In the genomic region with DNA sequence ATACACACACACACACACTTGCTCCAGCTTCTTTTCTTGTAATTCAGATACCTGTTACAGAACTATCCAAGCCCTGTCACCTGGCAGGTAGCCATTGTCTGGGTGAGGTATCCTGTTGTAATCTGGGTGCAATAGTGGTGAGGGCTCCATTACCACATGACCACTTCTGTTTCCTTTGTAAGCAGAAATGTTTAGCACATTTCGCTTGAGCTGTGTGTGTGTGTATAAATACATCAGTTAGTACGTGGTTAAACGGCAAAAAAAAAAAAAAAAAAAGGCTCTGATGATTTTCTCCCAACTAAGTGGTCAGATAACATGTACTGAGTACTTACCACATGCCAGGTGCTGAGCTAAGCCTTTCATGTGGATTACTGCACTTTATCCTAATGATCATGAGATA, we compare ENCODE assay signal across 10 cellular contexts.
DNase-seq lines count a peak whose midpoint lies in the region; ATAC-seq, FAIRE-seq and TF ChIP-seq lines count a peak whose summit lies in the region.
"Had no signal": no experiment of that assay in that cellular context is flagged by ENCODE, and none has a peak within 500 bp of the region (broad histone marks: within the 10 kb centered on the region; RNA-seq: fewer than 3 reads in every experiment).

No MANE protein-coding gene starts in this region.

- H3K4me3 ChIP-seq in OCI-LY1 (ENCODE audit: low read depth, low read length, poor library complexity, severe bottlenecking) (no peak overlapping the region), GM12878 (no peak overlapping the region), stomach (no peak overlapping the region)
- H3K4me3 ChIP-seq: heart left ventricle had no signal

- TF ChIP-seq RAD21 in GM12878 (IDR thresholded peaks at IDR 0.05; ENCODE audit: insufficient read depth, low read depth, low read length), result no peak

- no peaks in the 10 kb centered on the region for H3K9me3 ChIP-seq in OCI-LY1 (ENCODE audit: low read length)
- no peaks in the 10 kb centered on the region for H3K9me3 ChIP-seq in GM12878 (replicated peaks; ENCODE audit: control insufficient read depth, insufficient read depth, low read length)
- peaks cover 0 to 9% (median 3%) of the 10 kb centered on the region in 4 donors for H3K9me3 ChIP-seq in stomach
- H3K9me3 ChIP-seq: heart left ventricle had no signal

- no peaks in the 10 kb centered on the region for H3K9me2 ChIP-seq in OCI-LY1 (ENCODE audit: low read depth, low read length)

- TF ChIP-seq CTCF in OCI-LY1 (IDR thresholded peaks at IDR 0.05; ENCODE audit: low read length) (no peak), GM12878 (IDR thresholded peaks at IDR 0.05 in 2 of 3, conservative IDR thresholded peaks at IDR 0.05 in 1 of 3; ENCODE audit: control insufficient read depth in 2 of 3, extremely low read depth in 1 of 3, insufficient read depth in 1 of 3, low read depth in 3 of 3, low read length in 3 of 3) (no peak), stomach (IDR thresholded peaks at IDR 0.05) (no peak)

- WGBS in GM12878 (ENCODE audit: insufficient coverage, insufficient replicate concordance, low lambda C conversion rate, missing lambda C conversion rate), result 6% methylated on average over 3 of the region's 3 CpGs
- WGBS in stomach, 5 donors, result 12 to 31% (median 18%) methylated on average over 3 of the region's 3 CpGs

- POLR2A ChIA-PET in GM12878 (lab: Charles Lee), result no interaction called here

- H3K36me3 ChIP-seq in OCI-LY1 (ENCODE audit: insufficient read depth, low read length), result no peaks in the 10 kb centered on the region
- H3K36me3 ChIP-seq in GM12878 (ENCODE audit: control insufficient read depth in 2 of 2, insufficient read depth in 2 of 2, low read length in 1 of 2), result no peaks in the 10 kb centered on the region
- no peaks in the 10 kb centered on the region for H3K36me3 ChIP-seq in stomach
- H3K36me3 ChIP-seq: heart left ventricle had no signal

- H2AFZ ChIP-seq in OCI-LY1 (ENCODE audit: low read length), result no peak overlapping the region
- H2AFZ ChIP-seq in GM12878 (ENCODE audit: control insufficient read depth, low read depth, low read length), result no peak overlapping the region

- H3K79me2 ChIP-seq in OCI-LY1 (ENCODE audit: insufficient read depth, low read length) (no peaks in the 10 kb centered on the region), GM12878 (ENCODE audit: control insufficient read depth, insufficient read depth, low read length) (no peaks in the 10 kb centered on the region)

- H3K9ac ChIP-seq in OCI-LY1 (ENCODE audit: low read length) (peak overlapping the region; percentile 4; the same call in 1 of the 2 replicates), GM12878 (ENCODE audit: control insufficient read depth, insufficient read depth, low read length) (no peak overlapping the region)

- DNase-seq in left cardiac atrium (no peak), Right ventricle myocardium superior (no peak), GM12878 (ENCODE audit: low read depth, low spot score) (no peak), stomach (peak; percentile 30), islet precursor cell (no peak), SK-N-DZ (ENCODE audit: low spot score) (no peak), SW 1271 (lab: John Stamatoyannopoulos, UW) (no peak)

- peak in 1 of 2 experiments; percentile 44; a peak in 1 of 4 replicates for TF ChIP-seq EP300 in GM12878 (IDR thresholded peaks at IDR 0.05; ENCODE audit: borderline replicate concordance in 1 of 2, control insufficient read depth in 1 of 2, low read depth in 2 of 2, low read length in 2 of 2)
- TF ChIP-seq EP300 in stomach (IDR thresholded peaks at IDR 0.05), result no peak

- BruUV-seq in GM12878 (replicated peaks; lab: Mats Ljungman, UMichigan), result no TSS peak

- H3K27ac ChIP-seq in OCI-LY1 (ENCODE audit: low read depth, low read length, poor library complexity, severe bottlenecking) (peak overlapping the region; percentile 81), GM12878 (ENCODE audit: control insufficient read depth, insufficient read depth) (no peak overlapping the region), stomach (peak overlapping the region in 1 of 5 donors; percentile 56)

- peak overlapping the region; percentile 47 for H3K4me2 ChIP-seq in OCI-LY1 (ENCODE audit: low read length)
- no peak overlapping the region for H3K4me2 ChIP-seq in GM12878 (ENCODE audit: control insufficient read depth, insufficient read depth)

- ATAC-seq in left cardiac atrium (peak; percentile 27 to 67), Right ventricle myocardium superior (ENCODE audit: poor library complexity) (no peak), GM12878 (peak; percentile 29; the same call in 2 of the 3 replicates)
- ATAC-seq: Panc1 had no signal

- no peak for FAIRE-seq in GM12878 (lab: Jason Lieb, UNC)

- in situ Hi-C loops in GM12878 (cut with MboI), result no loop called here

- RAD21 ChIA-PET in GM12878 (lab: Charles Lee; ENCODE audit: unreplicated experiment), result interaction anchor here (0.7 to 1.9 kb wide), 5 partner anchors 47 to 437 kb away, joined by 3 to 8 read pairs (median 4); no protein-coding TSS in a partner anchor

- SMC1A ChIA-PET in GM12878 (lab: Charles Lee; ENCODE audit: uncharacterized antibody, unreplicated experiment), result interaction anchor here (0.9 to 1.4 kb wide), 2 partner anchors 9 to 92 kb away, joined by 3 read pairs; no protein-coding TSS in a partner anchor

- H3K4me1 ChIP-seq in OCI-LY1 (ENCODE audit: insufficient read depth, low read length, severe bottlenecking) (peaks cover 76% of the 10 kb centered on the region), GM12878 (ENCODE audit: control insufficient read depth, insufficient read depth, low read length) (no peaks in the 10 kb centered on the region), stomach (peaks cover 0 to 5% (median 2%) of the 10 kb centered on the region in 4 donors)

- H4K20me1 ChIP-seq in OCI-LY1 (ENCODE audit: insufficient read depth, low read length) (no peaks in the 10 kb centered on the region), GM12878 (ENCODE audit: control insufficient read depth, insufficient read depth) (no peaks in the 10 kb centered on the region)

- no peak for TF ChIP-seq POLR2A in GM12878 (IDR thresholded peaks at IDR 0.05; ENCODE audit: low read depth, low read length)
- TF ChIP-seq POLR2A in stomach (IDR thresholded peaks at IDR 0.05), result no peak

- no peaks in the 10 kb centered on the region for H3F3A ChIP-seq in OCI-LY1 (ENCODE audit: insufficient read depth, low read length)

- no peaks in the 10 kb centered on the region for H3K27me3 ChIP-seq in OCI-LY1 (ENCODE audit: insufficient read depth, low read length)
- H3K27me3 ChIP-seq in GM12878 (replicated peaks in 1 of 2; ENCODE audit: control insufficient read depth in 2 of 2, insufficient read depth in 2 of 2, low read length in 1 of 2), result no peaks in the 10 kb centered on the region
- no peaks in the 10 kb centered on the region for H3K27me3 ChIP-seq in stomach
- H3K27me3 ChIP-seq: heart left ventricle had no signal

- CTCF ChIA-PET in GM12878 (lab: Yijun Ruan, JAX), result interaction anchor here (1.2 kb wide), 1 partner anchor 77 kb away, joined by 3 read pairs; no protein-coding TSS in a partner anchor

- intact Hi-C loops in left cardiac atrium (cut with DNase I), result no loop called here
- intact Hi-C loops in Right ventricle myocardium superior (cut with DNase I), result no loop called here
- intact Hi-C loops in GM12878 (cut with micrococcal nuclease; ENCODE audit: unreplicated experiment), result no loop called here
- intact Hi-C loops in stomach (cut with DNase I; ENCODE audit: low total_unique reads), result no loop called here

TF ChIP-seq in GM12878, 131 proteins besides CTCF, POLR2A, EP300 and RAD21:
- TF ChIP-seq, protein P1, sequence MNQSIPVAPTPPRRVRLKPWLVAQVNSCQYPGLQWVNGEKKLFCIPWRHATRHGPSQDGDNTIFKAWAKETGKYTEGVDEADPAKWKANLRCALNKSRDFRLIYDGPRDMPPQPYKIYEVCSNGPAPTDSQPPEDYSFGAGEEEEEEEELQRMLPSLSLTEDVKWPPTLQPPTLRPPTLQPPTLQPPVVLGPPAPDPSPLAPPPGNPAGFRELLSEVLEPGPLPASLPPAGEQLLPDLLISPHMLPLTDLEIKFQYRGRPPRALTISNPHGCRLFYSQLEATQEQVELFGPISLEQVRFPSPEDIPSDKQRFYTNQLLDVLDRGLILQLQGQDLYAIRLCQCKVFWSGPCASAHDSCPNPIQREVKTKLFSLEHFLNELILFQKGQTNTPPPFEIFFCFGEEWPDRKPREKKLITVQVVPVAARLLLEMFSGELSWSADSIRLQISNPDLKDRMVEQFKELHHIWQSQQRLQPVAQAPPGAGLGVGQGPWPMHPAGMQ (IDR thresholded peaks at IDR 0.05; ENCODE audit: borderline replicate concordance), result no peak
- TF ChIP-seq IKZF2 (IDR thresholded peaks at IDR 0.05) (peak; percentile 12 to 39; a peak in 1 of 4 replicates), JUNB (IDR thresholded peaks at IDR 0.05) (no peak), SREBF2 (IDR thresholded peaks at IDR 0.05; ENCODE audit: low read length) (no peak), ZNF384 (IDR thresholded peaks at IDR 0.05; ENCODE audit: borderline replicate concordance, low read depth, low read length) (peak; percentile 69; the same call in 1 of the 2 replicates), PML (IDR thresholded peaks at IDR 0.05; ENCODE audit: low read length) (no peak), IRF4 (IDR thresholded peaks at IDR 0.05; ENCODE audit: low read depth, low read length) (no peak), BCL3 (IDR thresholded peaks at IDR 0.05; ENCODE audit: borderline replicate concordance, insufficient read depth, low read depth, low read length, poor library complexity, severe bottlenecking) (no peak), MTA2 (IDR thresholded peaks at IDR 0.05; ENCODE audit: low read depth) (peak; percentile 29; the same call in 1 of the 2 replicates)
